Comparison of ENCODE assay signal across 9 cellular contexts in the genomic region with DNA sequence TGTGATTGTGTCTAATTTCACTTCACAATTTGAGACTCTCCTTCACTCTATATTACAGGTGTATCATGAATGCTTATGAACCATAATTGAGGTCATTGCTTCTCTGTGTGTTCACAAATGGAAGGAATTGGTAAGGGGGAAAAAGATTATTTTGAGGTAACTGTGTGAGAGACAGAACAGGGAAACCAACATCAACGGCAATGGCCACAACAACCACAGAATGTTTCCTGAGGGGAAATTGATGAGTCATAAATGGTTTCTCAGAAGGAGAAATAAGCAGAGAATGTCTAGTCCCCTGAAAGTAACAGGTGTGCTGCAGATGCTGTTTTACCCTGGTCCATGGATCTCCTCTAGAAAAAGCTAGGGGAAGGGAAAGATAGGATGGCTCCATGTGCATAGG.
A peak's percentile ranks its signal among the peaks of the same experiment; 100 is the strongest.
DNase-seq lines count a peak whose midpoint lies in the region; ATAC-seq and TF ChIP-seq lines count a peak whose summit lies in the region.
"Had no signal": no experiment of that assay in that cellular context is flagged by ENCODE, and none has a peak within 500 bp of the region (broad histone marks: within the 10 kb centered on the region; RNA-seq: fewer than 3 reads in every experiment).

No MANE protein-coding gene starts in this region.

- no peak overlapping the region for H3K27ac ChIP-seq in dorsolateral prefrontal cortex
- H3K27ac ChIP-seq: right atrium auricular region had no signal

- in situ Hi-C loops in astrocyte of the spinal cord (cut with HindIII; ENCODE audit: low sequenced_read_pairs) = no loop called here

- DNase-seq in astrocyte of the spinal cord (ENCODE audit: low read depth, low spot score) = peak; percentile 77
- DNase-seq in NCI-H2107 (lab: John Stamatoyannopoulos, UW) = no peak
- no peak for DNase-seq in dorsolateral prefrontal cortex
- no peak for DNase-seq in midbrain (lab: John Stamatoyannopoulos, UW)
- DNase-seq in NCI-H1092 (lab: John Stamatoyannopoulos, UW) = no peak

- ATAC-seq in GM18508 (IDR thresholded peaks at IDR 0.05; ENCODE audit: insufficient read depth, unreplicated experiment) = peak; percentile 99
- ATAC-seq in GM21526 (IDR thresholded peaks at IDR 0.05; ENCODE audit: low FRiP score, unreplicated experiment) = peak; percentile 94
- ATAC-seq in HG03442 (IDR thresholded peaks at IDR 0.05; ENCODE audit: unreplicated experiment) = peak; percentile 98

- H3K27me3 ChIP-seq in dorsolateral prefrontal cortex = peaks cover 0 to 6% (median 0%) of the 10 kb centered on the region in 45 donors
- H3K27me3 ChIP-seq: right atrium auricular region had no signal

- H3K4me3 ChIP-seq in astrocyte of the spinal cord (ENCODE audit: low read depth, low read length) (no peak overlapping the region), dorsolateral prefrontal cortex (no peak overlapping the region)
- H3K4me3 ChIP-seq: right atrium auricular region had no signal

- TF ChIP-seq CTCF in astrocyte of the spinal cord (IDR thresholded peaks at IDR 0.05; ENCODE audit: low read depth, low read length) = no peak
- no peak for TF ChIP-seq CTCF in dorsolateral prefrontal cortex (IDR thresholded peaks at IDR 0.05 in 54 of 56, conservative IDR thresholded peaks at IDR 0.05 in 2 of 56; ENCODE audit: low read depth in 1 of 56, partially characterized antibody in 56 of 56)

- intact Hi-C loops in dorsolateral prefrontal cortex (cut with DNase I) = no loop called here
